In the genomic region with DNA sequence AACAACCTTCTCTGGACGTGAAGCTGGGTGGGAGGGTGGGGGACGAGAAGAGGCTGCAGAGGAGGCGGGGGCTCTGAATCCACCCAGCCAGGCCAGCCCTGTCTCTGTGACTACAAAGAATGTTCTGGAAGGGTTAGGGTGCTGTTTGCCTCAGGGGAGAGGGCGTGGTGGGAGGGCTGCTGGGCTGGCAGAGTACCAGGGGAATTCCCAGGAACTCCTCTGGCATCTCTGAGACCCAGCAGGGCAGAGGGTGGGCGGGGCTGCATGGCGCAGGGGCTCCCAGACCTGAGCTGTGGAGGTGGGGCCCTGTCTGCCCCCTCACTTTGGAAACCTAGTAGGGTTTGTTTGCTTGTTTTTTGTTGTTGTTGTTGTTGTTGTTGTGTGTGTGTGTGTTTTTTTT, we compare ENCODE assay signal across 20 cellular contexts. TPM values are rescaled to one million over a fixed set of nuclear protein-coding genes. Genes with fewer than 3 reads are reported as not detected.
"Had no signal": no experiment of that assay in that cellular context is flagged by ENCODE, and none has a peak within 500 bp of the region (broad histone marks: within the 10 kb centered on the region; RNA-seq: fewer than 3 reads in every experiment).

No MANE protein-coding gene starts in this region.

- H3K27me3 ChIP-seq: colonic mucosa had no signal

- H3K9me3 Mint-ChIP-seq: mesothelial cell of epicardium, natural killer cell had no signal

- H3K4me3 ChIP-seq: colonic mucosa, gastrocnemius medialis, heart right ventricle, left ventricle myocardium inferior, lower lobe of right lung, psoas muscle, skin epidermis had no signal

- H3K36me3 Mint-ChIP-seq: memory B cell, mesothelial cell of epicardium, natural killer cell had no signal

- H3K4me1 ChIP-seq: colonic mucosa, gastrocnemius medialis, left ventricle myocardium inferior, parathyroid adenoma, psoas muscle had no signal

- H3K36me3 ChIP-seq: colonic mucosa, gastrocnemius medialis, heart right ventricle, left ventricle myocardium inferior, lower lobe of right lung had no signal

- H3K4me1 Mint-ChIP-seq: memory B cell, natural killer cell had no signal

- H3K9me3 ChIP-seq: colonic mucosa, gastrocnemius medialis, heart right ventricle, left ventricle myocardium inferior, lower lobe of right lung, psoas muscle had no signal

- H3K4me3 Mint-ChIP-seq: memory B cell, mesothelial cell of epicardium, natural killer cell had no signal

- H3K9ac ChIP-seq: parathyroid adenoma had no signal

- H3K79me2 ChIP-seq: parathyroid adenoma had no signal

- H3K27ac ChIP-seq: colonic mucosa, gastrocnemius medialis, heart right ventricle, left ventricle myocardium inferior, lower lobe of right lung, parathyroid adenoma, psoas muscle had no signal

- DNase-seq: cerebellar nuclear complex; colonic mucosa; dermis blood vessel endothelial cell; effector CD4-positive, alpha-beta T cell; gastrocnemius medialis; heart right ventricle; hypothalamus; left ventricle myocardium inferior; lower lobe of right lung; natural killer cell; occipital lobe; psoas muscle; stimulated activated CD4-positive, alpha-beta T cell treated with anti-CD3 and anti-CD28 coated beads, Interleukin-2, amount 100 ng/mL, for 48 hours; stimulated activated naive CD4-positive, alpha-beta T cell treated with Interleukin-2 at 50 U/mL for 16 hours; trophoblast cell had no signal

- H3K27ac Mint-ChIP-seq: memory B cell, natural killer cell had no signal

- H2AFZ ChIP-seq: parathyroid adenoma had no signal

RNA-seq across cellular contexts. Expression of gene FZD10, which starts 45.5 kb away (rescaled TPM):
- total RNA-seq: myocyte, natural killer cell had no signal
